Comparison of ENCODE assay signal across 29 cellular contexts in the genomic region with DNA sequence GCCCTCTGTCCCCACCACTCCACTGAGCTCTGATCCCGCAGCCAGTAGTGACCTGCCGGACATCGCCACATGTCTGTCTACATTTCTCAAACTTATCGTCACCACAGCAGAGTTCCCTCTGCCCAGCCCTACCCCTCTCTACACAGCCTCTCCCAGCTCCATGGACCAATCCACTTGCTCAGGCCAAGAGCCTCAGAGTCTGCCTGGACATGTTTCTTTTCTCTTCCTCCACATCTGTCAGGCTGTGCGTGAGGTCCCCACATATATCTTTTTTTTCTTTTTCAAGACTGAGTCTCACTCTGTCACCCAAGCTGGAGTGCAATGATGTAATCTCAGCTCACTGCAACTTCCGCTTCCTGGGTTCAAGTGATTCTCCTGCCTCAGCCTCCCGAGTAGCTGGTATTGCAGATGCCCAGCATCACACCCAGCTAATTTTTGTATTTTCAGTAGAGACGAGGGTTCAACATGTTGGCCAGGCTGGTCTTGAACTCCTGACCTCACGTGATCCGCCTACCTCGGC.
DNase-seq lines count a peak whose midpoint lies in the region; FAIRE-seq and TF ChIP-seq lines count a peak whose summit lies in the region.
"Had no signal": no experiment of that assay in that cellular context is flagged by ENCODE, and none has a peak within 500 bp of the region (broad histone marks: within the 10 kb centered on the region; RNA-seq: fewer than 3 reads in every experiment).

No MANE protein-coding gene starts in this region.

- CTCF ChIA-PET in Caco-2 (lab: Charles Lee), result interaction anchor here (0.6 kb wide), 1 partner anchor 20 kb away, joined by 3 read pairs; no protein-coding TSS in a partner anchor

- H3K36me3 ChIP-seq in Caco-2 (ENCODE audit: control insufficient read depth, insufficient read depth, low read length) (no peaks in the 10 kb centered on the region), bronchial epithelial cell (ENCODE audit: control insufficient read depth, insufficient read depth, low read length) (no peaks in the 10 kb centered on the region), neural progenitor cell (no peaks in the 10 kb centered on the region), thyroid gland (no peaks in the 10 kb centered on the region)
- H3K36me3 ChIP-seq: esophagus squamous epithelium, gastrocnemius medialis, suprapubic skin had no signal

- TF ChIP-seq CTCF in Caco-2 (IDR thresholded peaks at IDR 0.05; ENCODE audit: insufficient read depth in 1 of 2, low read depth in 1 of 2, low read length in 1 of 2, severe bottlenecking in 1 of 2, unreplicated experiment in 1 of 2) (no peak), bronchial epithelial cell (IDR thresholded peaks at IDR 0.05; ENCODE audit: insufficient read depth, low read length, severe bottlenecking) (no peak), neural progenitor cell (IDR thresholded peaks at IDR 0.05) (no peak), thyroid gland (IDR thresholded peaks at IDR 0.05) (no peak)

- no peaks in the 10 kb centered on the region for H3K36me3 Mint-ChIP-seq in Caco-2 (ENCODE audit: insufficient read depth, unreplicated experiment)
- H3K36me3 Mint-ChIP-seq in neural progenitor cell, result no peaks in the 10 kb centered on the region
- H3K36me3 Mint-ChIP-seq: CD8-positive, alpha-beta memory T cell; natural killer cell treated with Interleukin-12 subunit alpha and Interleukin-12 subunit beta and Interleukin-15 and Interleukin-18, amount 100 ng/mL, for 72 hours; stimulated activated naive B cell treated with anti-CD40 and anti-IgM and Interleukin-4, amounts not matched to agents 10 μg/mL and 1 μg/mL and 100 μg/mL, for 72 hours had no signal

- H3K9me3 ChIP-seq in Caco-2, result no peaks in the 10 kb centered on the region
- no peaks in the 10 kb centered on the region for H3K9me3 ChIP-seq in neural progenitor cell (ENCODE audit: low read depth)
- no peaks in the 10 kb centered on the region for H3K9me3 ChIP-seq in thyroid gland
- H3K9me3 ChIP-seq: esophagus squamous epithelium, gastrocnemius medialis, suprapubic skin had no signal

- intact Hi-C loops in Caco-2 (cut with micrococcal nuclease; ENCODE audit: unreplicated experiment) (no loop called here), thyroid gland (cut with DNase I) (no loop called here)

- no peaks in the 10 kb centered on the region for H4K20me1 ChIP-seq in neural progenitor cell (ENCODE audit: low read depth)

- H3K4me1 ChIP-seq in Caco-2, result no peaks in the 10 kb centered on the region
- peaks cover 24% of the 10 kb centered on the region for H3K4me1 ChIP-seq in neural progenitor cell
- H3K4me1 ChIP-seq in thyroid gland, result peaks cover 0 to 26% of the 10 kb centered on the region in 2 donors

- H3K27ac ChIP-seq in neural progenitor cell (no peak overlapping the region), thyroid gland (no peak overlapping the region)
- H3K27ac ChIP-seq: gastrocnemius medialis, PC-9, suprapubic skin had no signal

- TF ChIP-seq POLR2A in thyroid gland (IDR thresholded peaks at IDR 0.05), result no peak

- H3K27me3 ChIP-seq in Caco-2 (replicated peaks; ENCODE audit: control insufficient read depth, insufficient read depth, low read length) (no peaks in the 10 kb centered on the region), bronchial epithelial cell (ENCODE audit: control insufficient read depth, insufficient read depth, low read length) (no peaks in the 10 kb centered on the region), neural progenitor cell (no peaks in the 10 kb centered on the region), thyroid gland (no peaks in the 10 kb centered on the region)
- H3K27me3 ChIP-seq: esophagus squamous epithelium, gastrocnemius medialis, suprapubic skin had no signal

- H3K9me3 Mint-ChIP-seq in Caco-2 (ENCODE audit: unreplicated experiment) (no peaks in the 10 kb centered on the region), neural progenitor cell (peaks cover 2% of the 10 kb centered on the region)
- H3K9me3 Mint-ChIP-seq: activated CD4-positive, alpha-beta memory T cell treated with anti-CD3 and anti-CD28 coated beads, Interleukin-2, amount 10 ng/mL, durations not matched to agents 7 days and 5 days; activated naive CD8-positive, alpha-beta T cell treated with anti-CD3 and anti-CD28 coated beads, Interleukin-2, amount 50 U/mL, for 24 hours; CD8-positive, alpha-beta memory T cell; natural killer cell treated with Interleukin-12 subunit alpha and Interleukin-12 subunit beta and Interleukin-15 and Interleukin-18, amount 100 ng/mL, for 72 hours; stimulated activated naive B cell treated with anti-CD40 and anti-IgM and Interleukin-4, amounts not matched to agents 10 μg/mL and 1 μg/mL and 100 μg/mL, for 72 hours had no signal

- H3K27me3 Mint-ChIP-seq in Caco-2 (ENCODE audit: insufficient read depth, unreplicated experiment) (peaks cover 18% of the 10 kb centered on the region), neural progenitor cell (ENCODE audit: insufficient read depth, low read depth) (peaks cover 20% of the 10 kb centered on the region)

- no peak overlapping the region for H3K9ac ChIP-seq in neural progenitor cell

- no peaks in the 10 kb centered on the region for H3K79me2 ChIP-seq in neural progenitor cell (ENCODE audit: low read depth)

- H3K4me3 ChIP-seq in Caco-2 (ENCODE audit: low read depth, low read length) (no peak overlapping the region), bronchial epithelial cell (ENCODE audit: low read depth, low read length) (no peak overlapping the region), neural progenitor cell (no peak overlapping the region), thyroid gland (replicated peaks in 1 of 3) (no peak overlapping the region)
- H3K4me3 ChIP-seq: esophagus squamous epithelium, gastrocnemius medialis, PC-9, suprapubic skin had no signal

- H3K27ac Mint-ChIP-seq in Caco-2 (ENCODE audit: unreplicated experiment), result peak overlapping the region; percentile 3
- peak overlapping the region; percentile 11 for H3K27ac Mint-ChIP-seq in neural progenitor cell
- H3K27ac Mint-ChIP-seq: activated CD4-positive, alpha-beta memory T cell treated with anti-CD3 and anti-CD28 coated beads, Interleukin-2, amount 10 ng/mL, durations not matched to agents 7 days and 5 days; activated naive CD8-positive, alpha-beta T cell treated with anti-CD3 and anti-CD28 coated beads, Interleukin-2, amount 50 U/mL, for 24 hours; CD8-positive, alpha-beta memory T cell; stimulated activated naive B cell treated with anti-CD40 and anti-IgM and Interleukin-4, amounts not matched to agents 10 μg/mL and 1 μg/mL and 100 μg/mL, for 72 hours had no signal

- H3K4me2 ChIP-seq in neural progenitor cell, result no peak overlapping the region
- H3K4me2 ChIP-seq: PC-9 had no signal

- H3K4me3 Mint-ChIP-seq in Caco-2 (ENCODE audit: unreplicated experiment) (no peak overlapping the region), neural progenitor cell (no peak overlapping the region)
- H3K4me3 Mint-ChIP-seq: activated CD4-positive, alpha-beta memory T cell treated with anti-CD3 and anti-CD28 coated beads, Interleukin-2, amount 10 ng/mL, durations not matched to agents 7 days and 5 days; activated naive CD8-positive, alpha-beta T cell treated with anti-CD3 and anti-CD28 coated beads, Interleukin-2, amount 50 U/mL, for 24 hours; CD8-positive, alpha-beta memory T cell; natural killer cell treated with Interleukin-12 subunit alpha and Interleukin-12 subunit beta and Interleukin-15 and Interleukin-18, amount 100 ng/mL, for 72 hours; stimulated activated naive B cell treated with anti-CD40 and anti-IgM and Interleukin-4, amounts not matched to agents 10 μg/mL and 1 μg/mL and 100 μg/mL, for 72 hours had no signal

- H3K4me1 Mint-ChIP-seq in Caco-2 (ENCODE audit: low read depth, unreplicated experiment), result peaks cover 7% of the 10 kb centered on the region
- H3K4me1 Mint-ChIP-seq in neural progenitor cell, result peaks cover 36% of the 10 kb centered on the region

- WGBS in thyroid gland, 2 donors, result 85 to 94% methylated on average over 11 of the region's 11 CpGs

- H2AFZ ChIP-seq in neural progenitor cell (replicated peaks), result no peak overlapping the region
- H2AFZ ChIP-seq: PC-9 had no signal

- no peak for DNase-seq in Caco-2
- DNase-seq in MV-4-11 (lab: John Stamatoyannopoulos, UW), result peak; percentile 72
- DNase-seq in bronchial epithelial cell (ENCODE audit: low read depth), result peak; percentile 86
- no peak for DNase-seq in neural progenitor cell (ENCODE audit: low spot score)
- no peak for DNase-seq in NCI-H226
- DNase-seq in thyroid gland, result no peak
- DNase-seq in NCI-H69 (lab: John Stamatoyannopoulos, UW), result no peak
- DNase-seq: activated CD4-positive, alpha-beta memory T cell treated with anti-CD3 and anti-CD28 coated beads, Interleukin-2, amount 10 ng/mL, durations not matched to agents 7 days and 5 days; activated effector memory CD4-positive, alpha-beta T cell treated with Interleukin-2 at 50 U/mL for 16 hours; activated naive CD8-positive, alpha-beta T cell treated with anti-CD3 and anti-CD28 coated beads, Interleukin-2, amount 50 U/mL, for 24 hours; activated T-cell treated with anti-CD3 and anti-CD28 coated beads for 4 hours; CD8-positive, alpha-beta memory T cell; effector CD8-positive, alpha-beta T cell; esophagus squamous epithelium; gastrocnemius medialis; hypothalamus; left ventricle myocardium superior; NCI-H1417; NCI-H2081 treated with DMSO at 0.1 percent for 48 hours; NCI-H446 treated with DMSO at 0.1 percent for 48 hours; PC-9; stimulated activated CD4-positive, alpha-beta T cell treated with anti-CD3 and anti-CD28 coated beads, Interleukin-12 subunit alpha, Interleukin-12 subunit beta, amount 100 ng/mL, for 4 hours; stimulated activated CD4-positive, alpha-beta T cell treated with anti-CD3 and anti-CD28 coated beads, Interleukin-4, amount 100 ng/mL, for 24 hours; stimulated activated naive B cell treated with anti-CD40 and anti-IgM and Interleukin-4, amounts not matched to agents 10 μg/mL and 1 μg/mL and 100 μg/mL, for 72 hours; T-helper 1 cell had no signal

- POLR2A ChIA-PET in Caco-2 (lab: Charles Lee), result no interaction called here

- peak; percentile 97 for FAIRE-seq in bronchial epithelial cell (lab: Jason Lieb, UNC)
- FAIRE-seq: H54, TTC549 had no signal

- BruUV-seq in Caco-2 (replicated peaks; lab: Mats Ljungman, UMichigan), result no TSS peak

- peaks cover 9% of the 10 kb centered on the region for H3F3A ChIP-seq in neural progenitor cell (ENCODE audit: low read depth)

Comparison
In these comparisons a context has a peak if more than half of its experiments do, and no peak if none do; other contexts are left out.
1. DNase-seq: peak in MV-4-11 (single experiment) and bronchial epithelial cell (single experiment); none in Caco-2 (0 of 2), neural progenitor cell (single experiment), NCI-H226 (single experiment), thyroid gland (0 of 2) and NCI-H69 (single experiment).